8 cellular contexts compared by ENCODE assay signal in the genomic region with DNA sequence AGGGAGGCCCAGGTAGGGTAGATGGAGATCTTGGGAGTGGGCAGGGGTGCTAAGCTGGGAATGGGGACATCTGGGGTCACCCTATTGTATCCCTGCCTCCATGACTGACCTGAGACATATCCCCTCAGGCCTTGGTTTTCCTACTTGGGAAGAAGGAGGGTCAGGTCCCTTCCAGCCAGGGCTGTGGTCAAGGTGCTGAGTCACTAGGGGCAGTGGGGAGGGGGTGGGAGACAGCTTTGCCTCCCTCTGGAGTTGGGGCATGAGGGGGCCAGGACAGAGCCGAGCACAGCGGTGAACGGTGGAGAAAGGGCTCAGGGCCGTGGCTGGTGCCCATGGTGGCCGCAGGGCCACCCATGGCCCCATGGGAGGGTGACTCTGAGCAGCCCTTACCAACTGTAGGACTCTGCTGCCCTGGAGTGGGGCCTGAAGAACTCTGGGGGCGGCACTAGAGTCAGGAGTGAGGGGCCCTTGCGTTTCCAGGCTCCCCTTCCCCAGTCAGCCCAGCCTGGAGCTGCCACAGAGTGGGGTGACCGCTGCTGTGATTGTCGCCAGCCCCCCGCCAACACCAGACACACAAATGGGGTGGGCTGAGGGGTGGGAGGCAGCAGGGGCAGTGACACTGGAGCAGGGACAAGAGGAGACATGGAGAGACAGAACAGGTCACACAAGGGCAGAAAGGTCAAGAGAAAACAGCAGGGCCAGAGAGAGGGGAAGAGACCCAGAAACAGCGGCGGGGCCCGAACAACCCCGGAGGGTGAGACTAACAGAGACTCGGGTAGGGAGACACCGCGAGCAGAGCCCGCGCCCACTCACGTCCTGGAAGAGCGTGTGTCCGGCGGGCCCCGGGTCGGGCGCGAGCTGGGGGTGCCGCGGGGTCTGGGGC. TPM values are rescaled to one million over a fixed set of nuclear protein-coding genes. Genes with fewer than 3 reads are reported as not detected.
DNase-seq lines count a peak whose midpoint lies in the region; ATAC-seq and TF ChIP-seq lines count a peak whose summit lies in the region.

No MANE protein-coding gene starts in this region.

- TF ChIP-seq CTCF in BE2C (IDR thresholded peaks at IDR 0.05; ENCODE audit: low read depth, low read length): no peak
- TF ChIP-seq CTCF in epithelial cell of proximal tubule (conservative IDR thresholded peaks at IDR 0.05; ENCODE audit: low read depth, low read length): no peak
- TF ChIP-seq CTCF in neutrophil (IDR thresholded peaks at IDR 0.05): no peak

- peak; percentile 42 for ATAC-seq in GM19395 (IDR thresholded peaks at IDR 0.05; ENCODE audit: unreplicated experiment)

- H3K9me3 ChIP-seq in BE2C (no peaks in the 10 kb centered on the region), neutrophil (no peaks in the 10 kb centered on the region)

- peaks cover 22% of the 10 kb centered on the region for H3K4me1 ChIP-seq in BE2C
- peaks cover 11 to 14% of the 10 kb centered on the region in 2 experiments for H3K4me1 ChIP-seq in neutrophil (ENCODE audit: control insufficient read depth in 1 of 2, insufficient read depth in 1 of 2, low read depth in 1 of 2, low read length in 1 of 2)

- H3K27ac ChIP-seq in neutrophil: peak overlapping the region; percentile 42

- H3K4me3 ChIP-seq in BE2C (ENCODE audit: low read depth, low read length) (peak overlapping the region; percentile 88), epithelial cell of proximal tubule (ENCODE audit: low read depth, low read length) (peak overlapping the region; percentile 86), neutrophil (ENCODE audit: low read depth in 1 of 2, low read length in 1 of 2) (peak overlapping the region; percentile 65 to 70)

- DNase-seq in BE2C (no peak), RPMI7951 (ENCODE audit: low read depth) (peak; percentile 71), epithelial cell of proximal tubule (ENCODE audit: low read depth) (no peak), erythroblast (lab: John Stamatoyannopoulos, UW) (no peak), NCI-H748 (lab: John Stamatoyannopoulos, UW; ENCODE audit: unreplicated experiment) (no peak), NCI-H510A treated with DMSO at 0.1 percent for 48 hours (lab: John Stamatoyannopoulos, UW) (no peak)

- H3K27me3 ChIP-seq in BE2C (no peaks in the 10 kb centered on the region), neutrophil (no peaks in the 10 kb centered on the region)

- TF ChIP-seq POLR2A in erythroblast (IDR thresholded peaks at IDR 0.05; ENCODE audit: low read length): no peak

- H3K36me3 ChIP-seq in BE2C (peaks cover 44% of the 10 kb centered on the region), neutrophil (no peaks in the 10 kb centered on the region)

RNA-seq across cellular contexts. Expression of gene NECAB3, which starts 0.6 kb away (rescaled TPM):
- 39.5 TPM for polyA plus RNA-seq in BE2C (2012; ENCODE audit: insufficient read depth, insufficient read length, low read depth)
- total RNA-seq in RPMI7951 (2014; rRNA removed; shearing (Covaris generic)): 39.3 and 43.9 TPM in 2 replicates
- total RNA-seq in epithelial cell of proximal tubule: 13.2 and 26.9 TPM in 2 replicates

RNA-seq across cellular contexts. Expression of gene ACTL10, which starts 6.9 kb away (rescaled TPM):
- 4.3 TPM for polyA plus RNA-seq in BE2C (2012; ENCODE audit: insufficient read depth, insufficient read length, low read depth)
- 0.49 TPM in 1 of 2 replicates, not detected in the other for total RNA-seq in RPMI7951 (2014; rRNA removed; shearing (Covaris generic))
- total RNA-seq in epithelial cell of proximal tubule: 2.2 TPM in 2 replicates

RNA-seq across cellular contexts. Expression of gene C20orf144, which starts 11.5 kb away (rescaled TPM):
- polyA plus RNA-seq in BE2C (2012; ENCODE audit: insufficient read depth, insufficient read length, low read depth): 0.57 TPM
- total RNA-seq in RPMI7951 (2014; rRNA removed; shearing (Covaris generic)): 0.24 and 0.39 TPM in 2 replicates
- total RNA-seq in epithelial cell of proximal tubule: not detected in 2 replicates

RNA-seq across cellular contexts. Expression of gene E2F1, which starts 12.5 kb away (rescaled TPM):
- 18.2 TPM for polyA plus RNA-seq in BE2C (2012; ENCODE audit: insufficient read depth, insufficient read length, low read depth)
- total RNA-seq in RPMI7951 (2014; rRNA removed; shearing (Covaris generic)): 28.7 and 33.3 TPM in 2 replicates
- 17.1 and 35.0 TPM in 2 replicates for total RNA-seq in epithelial cell of proximal tubule

RNA-seq across cellular contexts. Expression of gene PXMP4, which starts 46.5 kb away (rescaled TPM):
- 12.9 TPM for polyA plus RNA-seq in BE2C (2012; ENCODE audit: insufficient read depth, insufficient read length, low read depth)
- 16.9 and 20.8 TPM in 2 replicates for total RNA-seq in RPMI7951 (2014; rRNA removed; shearing (Covaris generic))
- 2.1 and 2.5 TPM in 2 replicates for total RNA-seq in epithelial cell of proximal tubule
